Comparison of ENCODE assay signal across 8 cellular contexts in the genomic region with DNA sequence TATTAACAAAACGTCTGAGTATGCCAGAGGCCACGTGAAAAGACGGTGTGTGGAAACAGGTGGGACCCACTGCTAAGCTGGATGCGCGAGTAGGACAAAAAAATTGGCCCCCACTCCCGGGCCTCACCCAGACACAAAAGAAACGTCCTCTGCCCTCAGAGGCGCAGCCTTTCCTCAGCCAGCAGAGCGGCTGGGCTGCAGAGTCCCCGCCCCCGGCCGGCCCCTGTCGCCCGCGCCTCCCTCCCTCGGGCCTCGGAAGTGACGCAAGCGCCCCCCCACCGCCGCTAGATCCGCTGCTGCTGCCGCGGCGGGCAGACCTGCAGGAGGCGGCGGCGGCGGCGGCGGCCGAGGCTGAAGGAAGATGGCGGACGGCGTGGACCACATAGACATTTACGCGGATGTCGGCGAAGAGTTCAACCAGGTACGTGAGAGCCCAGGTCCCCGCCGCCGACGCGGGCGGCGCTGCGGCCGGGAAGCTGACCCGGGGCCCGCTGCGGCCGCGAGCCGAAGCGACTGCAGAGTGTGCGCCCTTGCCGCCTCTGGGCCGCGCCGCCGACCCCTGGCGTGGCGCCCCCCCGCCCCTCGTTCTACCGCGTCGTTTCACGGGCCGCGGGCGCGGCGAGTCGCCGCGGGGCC. TPM values are rescaled to one million over a fixed set of nuclear protein-coding genes. Genes with fewer than 3 reads are reported as not detected.
DNase-seq lines count a peak whose midpoint lies in the region; ATAC-seq and TF ChIP-seq lines count a peak whose summit lies in the region.

A gene with protein sequence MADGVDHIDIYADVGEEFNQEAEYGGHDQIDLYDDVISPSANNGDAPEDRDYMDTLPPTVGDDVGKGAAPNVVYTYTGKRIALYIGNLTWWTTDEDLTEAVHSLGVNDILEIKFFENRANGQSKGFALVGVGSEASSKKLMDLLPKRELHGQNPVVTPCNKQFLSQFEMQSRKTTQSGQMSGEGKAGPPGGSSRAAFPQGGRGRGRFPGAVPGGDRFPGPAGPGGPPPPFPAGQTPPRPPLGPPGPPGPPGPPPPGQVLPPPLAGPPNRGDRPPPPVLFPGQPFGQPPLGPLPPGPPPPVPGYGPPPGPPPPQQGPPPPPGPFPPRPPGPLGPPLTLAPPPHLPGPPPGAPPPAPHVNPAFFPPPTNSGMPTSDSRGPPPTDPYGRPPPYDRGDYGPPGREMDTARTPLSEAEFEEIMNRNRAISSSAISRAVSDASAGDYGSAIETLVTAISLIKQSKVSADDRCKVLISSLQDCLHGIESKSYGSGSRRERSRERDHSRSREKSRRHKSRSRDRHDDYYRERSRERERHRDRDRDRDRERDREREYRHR (plus strand): TSS at position 284 of the 636 bp plus-strand sequence. CDS start 78 bp downstream, at position 362.

- DNase-seq in ELR (ENCODE audit: low read depth) (peak; percentile 95), H7 (peak; percentile 93), RWPE2 (ENCODE audit: low spot score) (peak; percentile 90), fibroblast of mammary gland (ENCODE audit: low read depth) (peak; percentile 82), natural killer cell (peak; percentile 96)
- peak; percentile 93 for DNase-seq in activated T-helper 2 cell treated with anti-CD3 and anti-CD28 coated beads, Interferon-gamma antibody, Interleukin-2, Interleukin-4, amounts not matched to agents 10 μg/mL and 5 μg/mL and 100 μg/mL, durations not matched to agents 14 hours and 24 hours and 36 hours (ENCODE audit: low spot score)
- DNase-seq in stimulated activated naive CD4-positive, alpha-beta T cell (lab: John Stamatoyannopoulos, UW): peak; percentile 89 to 95 (median 92)

- peak within 1 kb of the TSS; percentile 87 for H3K4me2 ChIP-seq in Loucy (ENCODE audit: low read depth, low read length, poor library complexity, severe bottlenecking)

- peak within 1 kb of the TSS; percentile 95 for H2AFZ ChIP-seq in Loucy (ENCODE audit: low read length)

- H3K27ac ChIP-seq in RWPE2 (ENCODE audit: poor library complexity, severe bottlenecking): peak within 1 kb of the TSS; percentile 77

- intact Hi-C loops in activated T-helper 2 cell treated with anti-CD3 and anti-CD28 coated beads, Interferon-gamma antibody, Interleukin-2, Interleukin-4, amounts not matched to agents 10 μg/mL and 5 μg/mL and 100 μg/mL, durations not matched to agents 14 hours and 24 hours and 36 hours (cut with micrococcal nuclease): loop anchor here (1.0 kb wide), 3 partner anchors 15 to 346 kb away; a partner anchor contains a TSS
- intact Hi-C loops in natural killer cell (cut with micrococcal nuclease): loop anchor here (1.0 kb wide), 2 partner anchors 15 to 346 kb away; a partner anchor contains a TSS

- TF ChIP-seq CTCF in Loucy (conservative IDR thresholded peaks at IDR 0.05; ENCODE audit: low read length) (no peak), RWPE2 (IDR thresholded peaks at IDR 0.05; ENCODE audit: poor library complexity, severe bottlenecking) (no peak), fibroblast of mammary gland (conservative IDR thresholded peaks at IDR 0.05; ENCODE audit: control insufficient read depth, insufficient read depth, low read depth, low read length) (no peak), natural killer cell (IDR thresholded peaks at IDR 0.05) (no peak)

- no peaks in the 10 kb centered on the region for H3K9me2 ChIP-seq in Loucy (replicated peaks; ENCODE audit: low read depth, low read length)

- H3K9me3 Mint-ChIP-seq in activated T-helper 2 cell treated with anti-CD3 and anti-CD28 coated beads, Interferon-gamma antibody, Interleukin-2, Interleukin-4, amounts not matched to agents 10 μg/mL and 5 μg/mL and 100 μg/mL, durations not matched to agents 14 hours and 24 hours and 36 hours: no peaks in the 10 kb centered on the region
- no peaks in the 10 kb centered on the region for H3K9me3 Mint-ChIP-seq in natural killer cell

- H3F3A ChIP-seq in Loucy (ENCODE audit: low read depth): no peaks in the 10 kb centered on the region

- H3K4me1 ChIP-seq in Loucy (ENCODE audit: insufficient read depth, low read length, poor library complexity, severe bottlenecking): peaks cover 38% of the 10 kb centered on the region
- peaks cover 17% of the 10 kb centered on the region for H3K4me1 ChIP-seq in RWPE2 (ENCODE audit: insufficient read depth, poor library complexity, severe bottlenecking)

- H3K27ac Mint-ChIP-seq in activated T-helper 2 cell treated with anti-CD3 and anti-CD28 coated beads, Interferon-gamma antibody, Interleukin-2, Interleukin-4, amounts not matched to agents 10 μg/mL and 5 μg/mL and 100 μg/mL, durations not matched to agents 14 hours and 24 hours and 36 hours: peak within 1 kb of the TSS; percentile 96
- H3K27ac Mint-ChIP-seq in natural killer cell: peak within 1 kb of the TSS; percentile 96 to 98

- H3K36me3 ChIP-seq in H7 (replicated peaks; ENCODE audit: control insufficient read depth, insufficient read depth, low read length) (no peaks in the 10 kb centered on the region; the same call in 1 of the 2 replicates), Loucy (ENCODE audit: insufficient read depth, low read length) (no peaks in the 10 kb centered on the region), RWPE2 (ENCODE audit: low read depth) (peaks cover 33% of the 10 kb centered on the region)

- peak within 1 kb of the TSS; percentile 96 for H3K4me3 Mint-ChIP-seq in activated T-helper 2 cell treated with anti-CD3 and anti-CD28 coated beads, Interferon-gamma antibody, Interleukin-2, Interleukin-4, amounts not matched to agents 10 μg/mL and 5 μg/mL and 100 μg/mL, durations not matched to agents 14 hours and 24 hours and 36 hours (ENCODE audit: low read depth)
- peak within 1 kb of the TSS; percentile 100 for H3K4me3 Mint-ChIP-seq in natural killer cell

- H3K79me2 ChIP-seq in Loucy (ENCODE audit: insufficient read depth, low read length): peaks cover 58% of the 10 kb centered on the region

- H3K27me3 Mint-ChIP-seq in activated T-helper 2 cell treated with anti-CD3 and anti-CD28 coated beads, Interferon-gamma antibody, Interleukin-2, Interleukin-4, amounts not matched to agents 10 μg/mL and 5 μg/mL and 100 μg/mL, durations not matched to agents 14 hours and 24 hours and 36 hours (ENCODE audit: low read depth): no peaks in the 10 kb centered on the region
- H3K27me3 Mint-ChIP-seq in natural killer cell (ENCODE audit: low read depth in 2 of 2): no peaks in the 10 kb centered on the region

- H3K9ac ChIP-seq in Loucy (ENCODE audit: low read depth, low read length, poor library complexity, severe bottlenecking): peak within 1 kb of the TSS; percentile 99

- H3K36me3 Mint-ChIP-seq in activated T-helper 2 cell treated with anti-CD3 and anti-CD28 coated beads, Interferon-gamma antibody, Interleukin-2, Interleukin-4, amounts not matched to agents 10 μg/mL and 5 μg/mL and 100 μg/mL, durations not matched to agents 14 hours and 24 hours and 36 hours (ENCODE audit: low read depth): peaks cover 27% of the 10 kb centered on the region
- no peaks in the 10 kb centered on the region for H3K36me3 Mint-ChIP-seq in natural killer cell

- ATAC-seq in RWPE2 (ENCODE audit: low read depth): peak; percentile 94
- peak; percentile 92 to 98 (median 93) for ATAC-seq in natural killer cell

- H3K27me3 ChIP-seq in H7 (ENCODE audit: control insufficient read depth, insufficient read depth, low read length) (no peaks in the 10 kb centered on the region), Loucy (ENCODE audit: insufficient read depth, low read length, poor library complexity, severe bottlenecking) (peaks cover 4% of the 10 kb centered on the region), RWPE2 (ENCODE audit: insufficient read depth, poor library complexity, severe bottlenecking) (no peaks in the 10 kb centered on the region)

- peaks cover 43% of the 10 kb centered on the region for H4K20me1 ChIP-seq in Loucy (ENCODE audit: insufficient read depth, low read length, poor library complexity, severe bottlenecking)

- H3K4me3 ChIP-seq in H7 (ENCODE audit: insufficient read depth, low read depth, low read length) (peak within 1 kb of the TSS; percentile 77), Loucy (ENCODE audit: low read length, poor library complexity, severe bottlenecking) (peak within 1 kb of the TSS; percentile 100), RWPE2 (ENCODE audit: severe bottlenecking) (peak within 1 kb of the TSS; percentile 96), fibroblast of mammary gland (ENCODE audit: control insufficient read depth, low read depth, low read length) (peak within 1 kb of the TSS; percentile 89)

- peaks cover 36% of the 10 kb centered on the region for H3K4me1 Mint-ChIP-seq in activated T-helper 2 cell treated with anti-CD3 and anti-CD28 coated beads, Interferon-gamma antibody, Interleukin-2, Interleukin-4, amounts not matched to agents 10 μg/mL and 5 μg/mL and 100 μg/mL, durations not matched to agents 14 hours and 24 hours and 36 hours (ENCODE audit: low read depth)
- peaks cover 40 to 48% of the 10 kb centered on the region in 2 donors for H3K4me1 Mint-ChIP-seq in natural killer cell

- H3K9me3 ChIP-seq in Loucy (ENCODE audit: insufficient read depth, low read depth, low read length) (no peaks in the 10 kb centered on the region), RWPE2 (ENCODE audit: severe bottlenecking) (no peaks in the 10 kb centered on the region)

RNA-seq across cellular contexts. Expression of the gene that starts here (rescaled TPM):
- 38.0 and 51.5 TPM in 2 replicates for total RNA-seq in H7 (2014; rRNA removed; shearing (Covaris generic))
- total RNA-seq in activated T-helper 2 cell treated with anti-CD3 and anti-CD28 coated beads, Interferon-gamma antibody, Interleukin-2, Interleukin-4, amounts not matched to agents 10 μg/mL and 5 μg/mL and 100 μg/mL, durations not matched to agents 14 hours and 24 hours and 36 hours: 107 and 119 TPM in 2 replicates
- total RNA-seq in natural killer cell: 10 to 100 TPM; 88.5 to 99.4 (median 95.4) TPM

Comparison
In these comparisons a context has a peak if more than half of its experiments do, and no peak if none do; other contexts are left out.
1. Peak in every context shown above with its lines: DNase-seq, ATAC-seq, H3K4me3 ChIP-seq and H3K27ac ChIP-seq.